Comparison of ENCODE assay signal across 1 cellular context in genomic region chr17:31499771-31500554, GRCh38.
TF ChIP-seq lines count a peak whose summit lies in the region.

No MANE protein-coding gene starts in this region.

TF ChIP-seq in HCT116, 20 proteins besides CTCF, POLR2A, EP300 and RAD21 (continued from another document):
- TF ChIP-seq, protein P1, sequence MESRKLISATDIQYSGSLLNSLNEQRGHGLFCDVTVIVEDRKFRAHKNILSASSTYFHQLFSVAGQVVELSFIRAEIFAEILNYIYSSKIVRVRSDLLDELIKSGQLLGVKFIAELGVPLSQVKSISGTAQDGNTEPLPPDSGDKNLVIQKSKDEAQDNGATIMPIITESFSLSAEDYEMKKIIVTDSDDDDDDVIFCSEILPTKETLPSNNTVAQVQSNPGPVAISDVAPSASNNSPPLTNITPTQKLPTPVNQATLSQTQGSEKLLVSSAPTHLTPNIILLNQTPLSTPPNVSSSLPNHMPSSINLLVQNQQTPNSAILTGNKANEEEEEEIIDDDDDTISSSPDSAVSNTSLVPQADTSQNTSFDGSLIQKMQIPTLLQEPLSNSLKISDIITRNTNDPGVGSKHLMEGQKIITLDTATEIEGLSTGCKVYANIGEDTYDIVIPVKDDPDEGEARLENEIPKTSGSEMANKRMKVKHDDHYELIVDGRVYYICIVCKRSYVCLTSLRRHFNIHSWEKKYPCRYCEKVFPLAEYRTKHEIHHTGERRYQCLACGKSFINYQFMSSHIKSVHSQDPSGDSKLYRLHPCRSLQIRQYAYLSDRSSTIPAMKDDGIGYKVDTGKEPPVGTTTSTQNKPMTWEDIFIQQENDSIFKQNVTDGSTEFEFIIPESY (IDR thresholded peaks at IDR 0.05; ENCODE audit: extremely low read depth, insufficient replicate concordance, low read length) = no peak
- peak; percentile 37; the same call in 1 of the 2 replicates for TF ChIP-seq FOSL1 (IDR thresholded peaks at IDR 0.05; ENCODE audit: low read depth)
- no peak for TF ChIP-seq SRF (IDR thresholded peaks at IDR 0.05; ENCODE audit: low read depth)
- TF ChIP-seq MAX (IDR thresholded peaks at IDR 0.05) = peak; percentile 79
- TF ChIP-seq EGR1 (IDR thresholded peaks at IDR 0.05; ENCODE audit: low read depth) = peak; percentile 75
- 0 out of 2 replicates have a peak, but pooled peaks have one; percentile 14 for TF ChIP-seq JUND (IDR thresholded peaks at IDR 0.05)
- no peak for TF ChIP-seq EZH2phosphoT487 (IDR thresholded peaks at IDR 0.05; ENCODE audit: borderline replicate concordance)
- TF ChIP-seq, protein P2, sequence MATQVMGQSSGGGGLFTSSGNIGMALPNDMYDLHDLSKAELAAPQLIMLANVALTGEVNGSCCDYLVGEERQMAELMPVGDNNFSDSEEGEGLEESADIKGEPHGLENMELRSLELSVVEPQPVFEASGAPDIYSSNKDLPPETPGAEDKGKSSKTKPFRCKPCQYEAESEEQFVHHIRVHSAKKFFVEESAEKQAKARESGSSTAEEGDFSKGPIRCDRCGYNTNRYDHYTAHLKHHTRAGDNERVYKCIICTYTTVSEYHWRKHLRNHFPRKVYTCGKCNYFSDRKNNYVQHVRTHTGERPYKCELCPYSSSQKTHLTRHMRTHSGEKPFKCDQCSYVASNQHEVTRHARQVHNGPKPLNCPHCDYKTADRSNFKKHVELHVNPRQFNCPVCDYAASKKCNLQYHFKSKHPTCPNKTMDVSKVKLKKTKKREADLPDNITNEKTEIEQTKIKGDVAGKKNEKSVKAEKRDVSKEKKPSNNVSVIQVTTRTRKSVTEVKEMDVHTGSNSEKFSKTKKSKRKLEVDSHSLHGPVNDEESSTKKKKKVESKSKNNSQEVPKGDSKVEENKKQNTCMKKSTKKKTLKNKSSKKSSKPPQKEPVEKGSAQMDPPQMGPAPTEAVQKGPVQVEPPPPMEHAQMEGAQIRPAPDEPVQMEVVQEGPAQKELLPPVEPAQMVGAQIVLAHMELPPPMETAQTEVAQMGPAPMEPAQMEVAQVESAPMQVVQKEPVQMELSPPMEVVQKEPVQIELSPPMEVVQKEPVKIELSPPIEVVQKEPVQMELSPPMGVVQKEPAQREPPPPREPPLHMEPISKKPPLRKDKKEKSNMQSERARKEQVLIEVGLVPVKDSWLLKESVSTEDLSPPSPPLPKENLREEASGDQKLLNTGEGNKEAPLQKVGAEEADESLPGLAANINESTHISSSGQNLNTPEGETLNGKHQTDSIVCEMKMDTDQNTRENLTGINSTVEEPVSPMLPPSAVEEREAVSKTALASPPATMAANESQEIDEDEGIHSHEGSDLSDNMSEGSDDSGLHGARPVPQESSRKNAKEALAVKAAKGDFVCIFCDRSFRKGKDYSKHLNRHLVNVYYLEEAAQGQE (IDR thresholded peaks at IDR 0.05; ENCODE audit: low read depth) = no peak
TF ChIP-seq in HCT116: peak in this region for 6.
